3 cellular contexts compared by ENCODE assay signal in genomic region chr1:37767488-37767887, GRCh38.
TF ChIP-seq lines count a peak whose summit lies in the region.

No MANE protein-coding gene starts in this region.

TF ChIP-seq in SK-N-SH, 30 proteins besides CTCF, POLR2A, EP300 and RAD21:
- TF ChIP-seq, protein P1, sequence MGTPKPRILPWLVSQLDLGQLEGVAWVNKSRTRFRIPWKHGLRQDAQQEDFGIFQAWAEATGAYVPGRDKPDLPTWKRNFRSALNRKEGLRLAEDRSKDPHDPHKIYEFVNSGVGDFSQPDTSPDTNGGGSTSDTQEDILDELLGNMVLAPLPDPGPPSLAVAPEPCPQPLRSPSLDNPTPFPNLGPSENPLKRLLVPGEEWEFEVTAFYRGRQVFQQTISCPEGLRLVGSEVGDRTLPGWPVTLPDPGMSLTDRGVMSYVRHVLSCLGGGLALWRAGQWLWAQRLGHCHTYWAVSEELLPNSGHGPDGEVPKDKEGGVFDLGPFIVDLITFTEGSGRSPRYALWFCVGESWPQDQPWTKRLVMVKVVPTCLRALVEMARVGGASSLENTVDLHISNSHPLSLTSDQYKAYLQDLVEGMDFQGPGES (IDR thresholded peaks at IDR 0.05; ENCODE audit: low read depth, low read length), result no peak
- TF ChIP-seq, protein P2, sequence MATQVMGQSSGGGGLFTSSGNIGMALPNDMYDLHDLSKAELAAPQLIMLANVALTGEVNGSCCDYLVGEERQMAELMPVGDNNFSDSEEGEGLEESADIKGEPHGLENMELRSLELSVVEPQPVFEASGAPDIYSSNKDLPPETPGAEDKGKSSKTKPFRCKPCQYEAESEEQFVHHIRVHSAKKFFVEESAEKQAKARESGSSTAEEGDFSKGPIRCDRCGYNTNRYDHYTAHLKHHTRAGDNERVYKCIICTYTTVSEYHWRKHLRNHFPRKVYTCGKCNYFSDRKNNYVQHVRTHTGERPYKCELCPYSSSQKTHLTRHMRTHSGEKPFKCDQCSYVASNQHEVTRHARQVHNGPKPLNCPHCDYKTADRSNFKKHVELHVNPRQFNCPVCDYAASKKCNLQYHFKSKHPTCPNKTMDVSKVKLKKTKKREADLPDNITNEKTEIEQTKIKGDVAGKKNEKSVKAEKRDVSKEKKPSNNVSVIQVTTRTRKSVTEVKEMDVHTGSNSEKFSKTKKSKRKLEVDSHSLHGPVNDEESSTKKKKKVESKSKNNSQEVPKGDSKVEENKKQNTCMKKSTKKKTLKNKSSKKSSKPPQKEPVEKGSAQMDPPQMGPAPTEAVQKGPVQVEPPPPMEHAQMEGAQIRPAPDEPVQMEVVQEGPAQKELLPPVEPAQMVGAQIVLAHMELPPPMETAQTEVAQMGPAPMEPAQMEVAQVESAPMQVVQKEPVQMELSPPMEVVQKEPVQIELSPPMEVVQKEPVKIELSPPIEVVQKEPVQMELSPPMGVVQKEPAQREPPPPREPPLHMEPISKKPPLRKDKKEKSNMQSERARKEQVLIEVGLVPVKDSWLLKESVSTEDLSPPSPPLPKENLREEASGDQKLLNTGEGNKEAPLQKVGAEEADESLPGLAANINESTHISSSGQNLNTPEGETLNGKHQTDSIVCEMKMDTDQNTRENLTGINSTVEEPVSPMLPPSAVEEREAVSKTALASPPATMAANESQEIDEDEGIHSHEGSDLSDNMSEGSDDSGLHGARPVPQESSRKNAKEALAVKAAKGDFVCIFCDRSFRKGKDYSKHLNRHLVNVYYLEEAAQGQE (IDR thresholded peaks at IDR 0.05; ENCODE audit: low read depth, low read length), result 0 out of 2 replicates have a peak, but pooled peaks have one; percentile 41
- no peak for TF ChIP-seq RFX5 (IDR thresholded peaks at IDR 0.05; ENCODE audit: low read length)
- no peak for TF ChIP-seq MEF2A (IDR thresholded peaks at IDR 0.05; ENCODE audit: borderline replicate concordance, low read depth)
- no peak for TF ChIP-seq TAF1 (IDR thresholded peaks at IDR 0.05; ENCODE audit: borderline replicate concordance, low read depth, low read length)

TF ChIP-seq in SK-N-SH treated with all-trans-retinoic acid at 6 μM for 48 hours, 23 proteins besides CTCF, POLR2A, EP300 and RAD21 (continued from another document):
- TF ChIP-seq, protein P3, sequence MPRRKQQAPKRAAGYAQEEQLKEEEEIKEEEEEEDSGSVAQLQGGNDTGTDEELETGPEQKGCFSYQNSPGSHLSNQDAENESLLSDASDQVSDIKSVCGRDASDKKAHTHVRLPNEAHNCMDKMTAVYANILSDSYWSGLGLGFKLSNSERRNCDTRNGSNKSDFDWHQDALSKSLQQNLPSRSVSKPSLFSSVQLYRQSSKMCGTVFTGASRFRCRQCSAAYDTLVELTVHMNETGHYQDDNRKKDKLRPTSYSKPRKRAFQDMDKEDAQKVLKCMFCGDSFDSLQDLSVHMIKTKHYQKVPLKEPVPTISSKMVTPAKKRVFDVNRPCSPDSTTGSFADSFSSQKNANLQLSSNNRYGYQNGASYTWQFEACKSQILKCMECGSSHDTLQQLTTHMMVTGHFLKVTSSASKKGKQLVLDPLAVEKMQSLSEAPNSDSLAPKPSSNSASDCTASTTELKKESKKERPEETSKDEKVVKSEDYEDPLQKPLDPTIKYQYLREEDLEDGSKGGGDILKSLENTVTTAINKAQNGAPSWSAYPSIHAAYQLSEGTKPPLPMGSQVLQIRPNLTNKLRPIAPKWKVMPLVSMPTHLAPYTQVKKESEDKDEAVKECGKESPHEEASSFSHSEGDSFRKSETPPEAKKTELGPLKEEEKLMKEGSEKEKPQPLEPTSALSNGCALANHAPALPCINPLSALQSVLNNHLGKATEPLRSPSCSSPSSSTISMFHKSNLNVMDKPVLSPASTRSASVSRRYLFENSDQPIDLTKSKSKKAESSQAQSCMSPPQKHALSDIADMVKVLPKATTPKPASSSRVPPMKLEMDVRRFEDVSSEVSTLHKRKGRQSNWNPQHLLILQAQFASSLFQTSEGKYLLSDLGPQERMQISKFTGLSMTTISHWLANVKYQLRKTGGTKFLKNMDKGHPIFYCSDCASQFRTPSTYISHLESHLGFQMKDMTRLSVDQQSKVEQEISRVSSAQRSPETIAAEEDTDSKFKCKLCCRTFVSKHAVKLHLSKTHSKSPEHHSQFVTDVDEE (CRISPR knock-in tag; IDR thresholded peaks at IDR 0.05), result no peak
- TF ChIP-seq CSRNP3 (CRISPR knock-in tag; IDR thresholded peaks at IDR 0.05) (no peak), OSR1 (CRISPR knock-in tag; IDR thresholded peaks at IDR 0.05) (no peak), ZFP30 (CRISPR knock-in tag; IDR thresholded peaks at IDR 0.05) (no peak), RARB (CRISPR knock-in tag; IDR thresholded peaks at IDR 0.05) (no peak), ZNF565 (CRISPR knock-in tag; conservative IDR thresholded peaks at IDR 0.05; ENCODE audit: low read depth) (no peak), ESRRG (CRISPR knock-in tag; IDR thresholded peaks at IDR 0.05) (no peak), PPARA (CRISPR knock-in tag; IDR thresholded peaks at IDR 0.05; ENCODE audit: borderline replicate concordance) (no peak), ZFP3 (CRISPR knock-in tag; IDR thresholded peaks at IDR 0.05) (no peak), ZNF8 (CRISPR knock-in tag; IDR thresholded peaks at IDR 0.05) (no peak), ZC3H10 (CRISPR knock-in tag; IDR thresholded peaks at IDR 0.05) (no peak)
- TF ChIP-seq, protein P4, sequence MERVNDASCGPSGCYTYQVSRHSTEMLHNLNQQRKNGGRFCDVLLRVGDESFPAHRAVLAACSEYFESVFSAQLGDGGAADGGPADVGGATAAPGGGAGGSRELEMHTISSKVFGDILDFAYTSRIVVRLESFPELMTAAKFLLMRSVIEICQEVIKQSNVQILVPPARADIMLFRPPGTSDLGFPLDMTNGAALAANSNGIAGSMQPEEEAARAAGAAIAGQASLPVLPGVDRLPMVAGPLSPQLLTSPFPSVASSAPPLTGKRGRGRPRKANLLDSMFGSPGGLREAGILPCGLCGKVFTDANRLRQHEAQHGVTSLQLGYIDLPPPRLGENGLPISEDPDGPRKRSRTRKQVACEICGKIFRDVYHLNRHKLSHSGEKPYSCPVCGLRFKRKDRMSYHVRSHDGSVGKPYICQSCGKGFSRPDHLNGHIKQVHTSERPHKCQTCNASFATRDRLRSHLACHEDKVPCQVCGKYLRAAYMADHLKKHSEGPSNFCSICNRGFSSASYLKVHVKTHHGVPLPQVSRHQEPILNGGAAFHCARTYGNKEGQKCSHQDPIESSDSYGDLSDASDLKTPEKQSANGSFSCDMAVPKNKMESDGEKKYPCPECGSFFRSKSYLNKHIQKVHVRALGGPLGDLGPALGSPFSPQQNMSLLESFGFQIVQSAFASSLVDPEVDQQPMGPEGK (CRISPR knock-in tag; IDR thresholded peaks at IDR 0.05; ENCODE audit: borderline replicate concordance), result no peak

TF ChIP-seq in Ishikawa, 13 proteins besides CTCF, POLR2A, EP300 and RAD21:
- TF ChIP-seq, protein P2 (IDR thresholded peaks at IDR 0.05; ENCODE audit: low read depth), result peak; percentile 62; the same call in 1 of the 2 replicates
- TF ChIP-seq ZBTB7A (IDR thresholded peaks at IDR 0.05; ENCODE audit: low read depth), result no peak
